Comparison of ENCODE assay signal across 30 cellular contexts in the genomic region with DNA sequence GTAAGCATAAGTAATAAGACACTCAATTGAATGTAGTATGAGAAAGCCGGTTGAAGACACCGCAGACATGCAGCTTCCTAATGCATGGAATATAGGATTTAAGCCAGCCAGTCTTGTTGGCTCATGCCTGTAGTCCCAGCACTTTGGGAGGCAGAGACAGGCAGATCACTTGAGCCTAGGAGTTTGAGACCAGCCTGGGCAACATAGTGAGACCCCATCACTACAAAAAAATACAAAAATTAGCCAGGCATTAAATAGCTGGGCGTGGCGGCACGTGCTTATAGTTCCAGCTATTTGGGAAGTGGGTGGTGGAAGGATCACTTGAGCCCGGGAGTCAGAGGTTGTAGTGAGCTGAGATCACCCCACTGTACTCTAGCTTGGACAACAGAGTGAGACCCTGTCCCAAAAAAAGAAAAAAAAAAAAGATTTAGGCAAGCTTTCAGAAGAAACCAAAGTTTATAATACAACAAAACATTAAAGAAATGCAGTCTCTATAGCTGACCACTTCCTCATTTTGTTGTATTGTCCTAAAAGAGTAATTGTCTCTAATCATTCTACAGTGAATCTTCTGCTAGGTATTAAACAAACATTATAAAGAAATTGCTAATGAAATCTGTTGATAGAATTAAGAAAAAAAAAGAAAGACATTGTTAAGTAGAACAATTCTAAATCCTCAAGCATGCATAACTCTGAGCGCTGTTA.
DNase-seq lines count a peak whose midpoint lies in the region; ATAC-seq, FAIRE-seq and TF ChIP-seq lines count a peak whose summit lies in the region.
"Had no signal": no experiment of that assay in that cellular context is flagged by ENCODE, and none has a peak within 500 bp of the region (broad histone marks: within the 10 kb centered on the region; RNA-seq: fewer than 3 reads in every experiment).

No MANE protein-coding gene starts in this region.

- no peak overlapping the region for H3K4ac ChIP-seq in mesendoderm (ENCODE audit: low read depth, low read length)

- no peak overlapping the region for H3K9ac ChIP-seq in K562 (ENCODE audit: insufficient read depth in 1 of 2, low read depth in 2 of 2, low read length in 2 of 2)
- no peak overlapping the region for H3K9ac ChIP-seq in mesendoderm (ENCODE audit: low read length)

- CTCF ChIA-PET in K562 (lab: Yijun Ruan, JAX; ENCODE audit: low intra/inter-chr PET ratio) = interaction anchor here (0.6 kb wide), 1 partner anchor 19 kb away, joined by 4 read pairs; no protein-coding TSS in a partner anchor

- H3K36me3 ChIP-seq in ACC112 (ENCODE audit: insufficient read depth, low read length) (no peaks in the 10 kb centered on the region), MG63 (no peaks in the 10 kb centered on the region), K562 (ENCODE audit: control insufficient read depth, insufficient read depth, low read length) (no peaks in the 10 kb centered on the region), mesendoderm (ENCODE audit: control insufficient read depth, insufficient read depth, low read length) (no peaks in the 10 kb centered on the region), esophagus muscularis mucosa (no peaks in the 10 kb centered on the region)
- H3K36me3 ChIP-seq: ascending aorta, pancreas, Peyer's patch, tibial nerve had no signal

- no peak for TF ChIP-seq EP300 in K562 (IDR thresholded peaks at IDR 0.05; ENCODE audit: low read length)
- TF ChIP-seq EP300 in esophagus muscularis mucosa (IDR thresholded peaks at IDR 0.05) = no peak

- no peaks in the 10 kb centered on the region for H3K27me3 ChIP-seq in ACC112 (ENCODE audit: insufficient read depth, low read length)
- no peaks in the 10 kb centered on the region for H3K27me3 ChIP-seq in MG63
- H3K27me3 ChIP-seq in K562 (ENCODE audit: control insufficient read depth in 2 of 2, insufficient read depth in 2 of 2, low read length in 2 of 2) = peaks cover 19 to 50% of the 10 kb centered on the region in 2 experiments
- H3K27me3 ChIP-seq in mesendoderm (ENCODE audit: insufficient read depth, low read length, poor library complexity) = no peaks in the 10 kb centered on the region
- H3K27me3 ChIP-seq in esophagus muscularis mucosa = peaks cover 0 to 25% (median 0%) of the 10 kb centered on the region in 4 donors
- H3K27me3 ChIP-seq: ascending aorta, pancreas, Peyer's patch had no signal

- H3K27ac ChIP-seq in ACC112 (ENCODE audit: low read depth, low read length) = peak overlapping the region; percentile 73
- no peak overlapping the region for H3K27ac ChIP-seq in K562 (ENCODE audit: extremely low read depth, low read depth, low read length)
- no peak overlapping the region for H3K27ac ChIP-seq in mesendoderm (ENCODE audit: low read depth, low read length)
- H3K27ac ChIP-seq in esophagus muscularis mucosa (replicated peaks in 1 of 4) = no peak overlapping the region
- H3K27ac ChIP-seq in coronary artery = no peak overlapping the region
- H3K27ac ChIP-seq: ascending aorta, pancreas, Peyer's patch, VCaP had no signal

- peak; percentile 38 for DNase-seq in MG63
- no peak for DNase-seq in K562 (ENCODE audit: extremely low read depth in 1 of 4, low spot score in 3 of 4)
- DNase-seq in mesendoderm = no peak
- no peak for DNase-seq in esophagus muscularis mucosa (ENCODE audit: extremely low spot score)
- no peak for DNase-seq in RKO (ENCODE audit: low spot score)
- no peak for DNase-seq in coronary artery (ENCODE audit: low spot score)
- DNase-seq: activated CD4-positive, alpha-beta T cell treated with anti-CD3 and anti-CD28 coated beads for 48 hours; activated gamma-delta T cell; activated naive CD8-positive, alpha-beta T cell treated with anti-CD3 and anti-CD28 coated beads, Interleukin-2, amount 10 ng/mL, durations not matched to agents 7 days and 5 days; activated T-cell treated with anti-CD3 and anti-CD28 coated beads, Interleukin-2, amount 50 U/mL, for 24 hours; C1 segment of cervical spinal cord; Caco-2; DMS79; GDM1; glutamatergic neuron; Karpas-422; kidney; mucosa of descending colon; NCI-H1092; NCI-H187 treated with DMSO at 0.1 percent for 48 hours; NCI-H2171 treated with DMSO at 0.1 percent for 48 hours; NCI-H510A treated with DMSO at 0.1 percent for 48 hours; NK-92 treated with Interleukin-12 subunit alpha and Interleukin-12 subunit beta, amount 100 ng/mL, for 24 hours; pancreas; Peyer's patch; retina had no signal

- ATAC-seq in K562 = no peak
- ATAC-seq: mucosa of descending colon, pancreas had no signal

- no peak overlapping the region for H2BK15ac ChIP-seq in mesendoderm (replicated peaks; ENCODE audit: low read depth)

- H2BK5ac ChIP-seq in mesendoderm (ENCODE audit: low read length) = no peak overlapping the region

- H3K79me2 ChIP-seq in ACC112 (ENCODE audit: control insufficient read depth, insufficient read depth, low read length, unreplicated experiment) = no peaks in the 10 kb centered on the region
- no peaks in the 10 kb centered on the region for H3K79me2 ChIP-seq in K562 (ENCODE audit: control insufficient read depth, insufficient read depth, low read length)
- H3K79me2 ChIP-seq in mesendoderm (ENCODE audit: control insufficient read depth, insufficient read depth, low read length) = no peaks in the 10 kb centered on the region

- in situ Hi-C loops in K562 (cut with MboI) = no loop called here

- H3K4me3 ChIP-seq in ACC112 (ENCODE audit: low read depth, low read length) (no peak overlapping the region), MG63 (no peak overlapping the region), K562 (no peak overlapping the region), mesendoderm (ENCODE audit: low read length) (no peak overlapping the region), esophagus muscularis mucosa (no peak overlapping the region), coronary artery (no peak overlapping the region)
- H3K4me3 ChIP-seq: ascending aorta, mucosa of descending colon, pancreas, Peyer's patch, tibial nerve had no signal

- BruUV-seq in K562 (replicated peaks; lab: Mats Ljungman, UMichigan) = no TSS peak

- H3K4me1 ChIP-seq in ACC112 (ENCODE audit: control insufficient read depth, insufficient read depth, low read length, unreplicated experiment) (peaks cover 17% of the 10 kb centered on the region), K562 (replicated peaks in 1 of 2; ENCODE audit: control insufficient read depth in 2 of 2, insufficient read depth in 2 of 2, low read length in 2 of 2) (no peaks in the 10 kb centered on the region; a peak in 2 of 5 replicates), mesendoderm (ENCODE audit: control insufficient read depth, low read depth, low read length) (peaks cover 5% of the 10 kb centered on the region), esophagus muscularis mucosa (no peaks in the 10 kb centered on the region)
- H3K4me1 ChIP-seq: ascending aorta, pancreas, Peyer's patch, tibial nerve had no signal

- H2AFZ ChIP-seq in ACC112 (ENCODE audit: low read length, unreplicated experiment) = no peak overlapping the region
- H2AFZ ChIP-seq in K562 (ENCODE audit: low read depth, low read length) = no peak overlapping the region

- no peak for TF ChIP-seq RAD21 in K562 (CRISPR knock-in tag; conservative IDR thresholded peaks at IDR 0.05 in 1 of 2, IDR thresholded peaks at IDR 0.05 in 1 of 2)

- intact Hi-C loops in K562 (cut with micrococcal nuclease) = no loop called here
- intact Hi-C loops in esophagus muscularis mucosa (cut with DNase I) = loop anchor here (10.0 kb wide), 1 partner anchor 286 kb away; no protein-coding TSS in a partner anchor

- TF ChIP-seq CTCF in K562 (IDR thresholded peaks at IDR 0.05 in 2 of 3, conservative IDR thresholded peaks at IDR 0.05 in 1 of 3; ENCODE audit: insufficient read depth in 2 of 3, low read depth in 1 of 3, low read length in 3 of 3) (no peak), esophagus muscularis mucosa (IDR thresholded peaks at IDR 0.05) (no peak), coronary artery (IDR thresholded peaks at IDR 0.05) (no peak)

- no peaks in the 10 kb centered on the region; the same call in 1 of the 2 replicates for H4K20me1 ChIP-seq in K562 (replicated peaks; ENCODE audit: control insufficient read depth, insufficient read depth, low read length)

- no peaks in the 10 kb centered on the region for H3K79me1 ChIP-seq in mesendoderm (ENCODE audit: low read length)

- H4K8ac ChIP-seq in mesendoderm (ENCODE audit: low read depth, low read length) = no peak overlapping the region

- no peak overlapping the region for H4K5ac ChIP-seq in mesendoderm (ENCODE audit: low read length)

- POLR2A ChIA-PET in K562 (lab: Yijun Ruan, JAX) = interaction anchor here (0.6 to 0.9 kb wide), 3 partner anchors 35 to 74 kb away, joined by 3 read pairs; no protein-coding TSS in a partner anchor

- FAIRE-seq in K562 (lab: Jason Lieb, UNC) = no peak
- FAIRE-seq: kidney, pancreas had no signal

- H3K9me1 ChIP-seq in K562 (ENCODE audit: control insufficient read depth, insufficient read depth, low read length) = no peaks in the 10 kb centered on the region

- H3K4me2 ChIP-seq in K562 (ENCODE audit: insufficient read depth, low read length) (no peak overlapping the region), mesendoderm (ENCODE audit: low read length) (no peak overlapping the region)

- no peak overlapping the region for H3K23ac ChIP-seq in mesendoderm (ENCODE audit: low read length)

- H3K18ac ChIP-seq in mesendoderm (ENCODE audit: low read length) = peak overlapping the region; percentile 28

- H2AK5ac ChIP-seq in mesendoderm (ENCODE audit: low read length) = no peak overlapping the region

- H3K9me3 ChIP-seq in MG63 (no peaks in the 10 kb centered on the region), K562 (replicated peaks; ENCODE audit: control insufficient read depth, insufficient read depth, low read depth, low read length) (no peaks in the 10 kb centered on the region), esophagus muscularis mucosa (no peaks in the 10 kb centered on the region)
- H3K9me3 ChIP-seq: ascending aorta, Caco-2, mucosa of descending colon, pancreas, Peyer's patch, tibial nerve had no signal

- TF ChIP-seq POLR2A in K562 (conservative IDR thresholded peaks at IDR 0.05) = no peak
- TF ChIP-seq POLR2A in esophagus muscularis mucosa (IDR thresholded peaks at IDR 0.05; ENCODE audit: low read depth) = no peak

- H3K56ac ChIP-seq in mesendoderm (ENCODE audit: low read length) = no peak overlapping the region

- no peak overlapping the region for H2BK120ac ChIP-seq in mesendoderm (ENCODE audit: low read depth, low read length)

- 25% methylated on average over 7 of the region's 7 CpGs for WGBS in K562 (ENCODE audit: insufficient coverage, low coverage, missing lambda C conversion rate)
- WGBS in mesendoderm (ENCODE audit: extremely low coverage, insufficient coverage, low lambda C conversion rate) = no CpG with 5 or more reads among the region's 7 CpGs
- 87% methylated on average over 7 of the region's 7 CpGs for WGBS in esophagus muscularis mucosa

TF ChIP-seq in K562, 482 proteins besides CTCF, POLR2A, EP300 and RAD21 (continues in another document):
- no peak for TF ChIP-seq SMAD4 (CRISPR knock-in tag; conservative IDR thresholded peaks at IDR 0.05)
- no peak for TF ChIP-seq PCBP1 (IDR thresholded peaks at IDR 0.05; ENCODE audit: low read depth, low read length, poor library complexity, severe bottlenecking)
- no peak for TF ChIP-seq MEIS2 (IDR thresholded peaks at IDR 0.05; ENCODE audit: partially characterized antibody)
- no peak for TF ChIP-seq GABPA (tag; conservative IDR thresholded peaks at IDR 0.05; ENCODE audit: low read depth)
